ENCODE assay signal across 2 cellular contexts in the genomic region with DNA sequence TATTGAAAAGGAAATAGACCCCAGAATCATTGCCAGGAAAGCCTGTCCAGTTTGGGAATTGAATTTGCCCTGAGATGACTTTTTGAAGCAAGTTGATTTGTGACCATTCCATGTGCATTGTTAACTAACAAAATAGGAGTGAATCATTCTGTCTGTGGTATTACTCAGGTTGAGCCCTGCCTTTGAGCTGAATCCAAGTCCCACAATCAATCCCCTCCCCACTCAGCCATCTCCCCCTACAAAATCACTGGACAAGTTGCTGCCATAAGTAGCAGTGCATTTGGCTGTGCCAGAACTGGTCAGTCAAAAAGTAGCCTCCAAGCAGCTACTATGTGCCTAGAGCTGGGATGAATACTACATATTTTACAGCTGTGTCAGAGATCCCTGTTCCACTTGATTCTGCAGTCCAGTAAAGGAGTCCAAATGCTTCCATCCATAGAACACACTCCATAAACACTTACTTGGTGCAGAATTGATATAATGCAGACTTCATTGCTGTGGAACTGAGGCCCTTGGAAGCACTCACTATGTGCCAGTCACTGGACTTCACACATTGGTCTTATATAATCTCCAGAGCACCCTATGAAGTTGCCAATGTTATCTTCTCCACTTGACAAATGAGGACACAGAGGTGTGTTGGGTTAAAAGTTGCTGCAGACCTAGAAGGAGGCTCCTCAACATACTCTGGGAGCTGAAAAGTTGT.
TF ChIP-seq lines count a peak whose summit lies in the region.

No MANE protein-coding gene starts in this region.

TF ChIP-seq in SK-N-SH, 30 proteins besides CTCF, POLR2A, EP300 and RAD21 (continued from another document):
- TF ChIP-seq, protein P1, sequence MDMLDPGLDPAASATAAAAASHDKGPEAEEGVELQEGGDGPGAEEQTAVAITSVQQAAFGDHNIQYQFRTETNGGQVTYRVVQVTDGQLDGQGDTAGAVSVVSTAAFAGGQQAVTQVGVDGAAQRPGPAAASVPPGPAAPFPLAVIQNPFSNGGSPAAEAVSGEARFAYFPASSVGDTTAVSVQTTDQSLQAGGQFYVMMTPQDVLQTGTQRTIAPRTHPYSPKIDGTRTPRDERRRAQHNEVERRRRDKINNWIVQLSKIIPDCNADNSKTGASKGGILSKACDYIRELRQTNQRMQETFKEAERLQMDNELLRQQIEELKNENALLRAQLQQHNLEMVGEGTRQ (IDR thresholded peaks at IDR 0.05; ENCODE audit: borderline replicate concordance, low read depth, low read length) = no peak
- TF ChIP-seq, protein P2, sequence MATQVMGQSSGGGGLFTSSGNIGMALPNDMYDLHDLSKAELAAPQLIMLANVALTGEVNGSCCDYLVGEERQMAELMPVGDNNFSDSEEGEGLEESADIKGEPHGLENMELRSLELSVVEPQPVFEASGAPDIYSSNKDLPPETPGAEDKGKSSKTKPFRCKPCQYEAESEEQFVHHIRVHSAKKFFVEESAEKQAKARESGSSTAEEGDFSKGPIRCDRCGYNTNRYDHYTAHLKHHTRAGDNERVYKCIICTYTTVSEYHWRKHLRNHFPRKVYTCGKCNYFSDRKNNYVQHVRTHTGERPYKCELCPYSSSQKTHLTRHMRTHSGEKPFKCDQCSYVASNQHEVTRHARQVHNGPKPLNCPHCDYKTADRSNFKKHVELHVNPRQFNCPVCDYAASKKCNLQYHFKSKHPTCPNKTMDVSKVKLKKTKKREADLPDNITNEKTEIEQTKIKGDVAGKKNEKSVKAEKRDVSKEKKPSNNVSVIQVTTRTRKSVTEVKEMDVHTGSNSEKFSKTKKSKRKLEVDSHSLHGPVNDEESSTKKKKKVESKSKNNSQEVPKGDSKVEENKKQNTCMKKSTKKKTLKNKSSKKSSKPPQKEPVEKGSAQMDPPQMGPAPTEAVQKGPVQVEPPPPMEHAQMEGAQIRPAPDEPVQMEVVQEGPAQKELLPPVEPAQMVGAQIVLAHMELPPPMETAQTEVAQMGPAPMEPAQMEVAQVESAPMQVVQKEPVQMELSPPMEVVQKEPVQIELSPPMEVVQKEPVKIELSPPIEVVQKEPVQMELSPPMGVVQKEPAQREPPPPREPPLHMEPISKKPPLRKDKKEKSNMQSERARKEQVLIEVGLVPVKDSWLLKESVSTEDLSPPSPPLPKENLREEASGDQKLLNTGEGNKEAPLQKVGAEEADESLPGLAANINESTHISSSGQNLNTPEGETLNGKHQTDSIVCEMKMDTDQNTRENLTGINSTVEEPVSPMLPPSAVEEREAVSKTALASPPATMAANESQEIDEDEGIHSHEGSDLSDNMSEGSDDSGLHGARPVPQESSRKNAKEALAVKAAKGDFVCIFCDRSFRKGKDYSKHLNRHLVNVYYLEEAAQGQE (IDR thresholded peaks at IDR 0.05; ENCODE audit: low read depth, low read length) = no peak
- peak; percentile 20; the same call in 1 of the 2 replicates for TF ChIP-seq JUND (IDR thresholded peaks at IDR 0.05)
- TF ChIP-seq NRF1 (IDR thresholded peaks at IDR 0.05; ENCODE audit: low read depth, low read length) = no peak
- TF ChIP-seq, protein P3, sequence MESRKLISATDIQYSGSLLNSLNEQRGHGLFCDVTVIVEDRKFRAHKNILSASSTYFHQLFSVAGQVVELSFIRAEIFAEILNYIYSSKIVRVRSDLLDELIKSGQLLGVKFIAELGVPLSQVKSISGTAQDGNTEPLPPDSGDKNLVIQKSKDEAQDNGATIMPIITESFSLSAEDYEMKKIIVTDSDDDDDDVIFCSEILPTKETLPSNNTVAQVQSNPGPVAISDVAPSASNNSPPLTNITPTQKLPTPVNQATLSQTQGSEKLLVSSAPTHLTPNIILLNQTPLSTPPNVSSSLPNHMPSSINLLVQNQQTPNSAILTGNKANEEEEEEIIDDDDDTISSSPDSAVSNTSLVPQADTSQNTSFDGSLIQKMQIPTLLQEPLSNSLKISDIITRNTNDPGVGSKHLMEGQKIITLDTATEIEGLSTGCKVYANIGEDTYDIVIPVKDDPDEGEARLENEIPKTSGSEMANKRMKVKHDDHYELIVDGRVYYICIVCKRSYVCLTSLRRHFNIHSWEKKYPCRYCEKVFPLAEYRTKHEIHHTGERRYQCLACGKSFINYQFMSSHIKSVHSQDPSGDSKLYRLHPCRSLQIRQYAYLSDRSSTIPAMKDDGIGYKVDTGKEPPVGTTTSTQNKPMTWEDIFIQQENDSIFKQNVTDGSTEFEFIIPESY (IDR thresholded peaks at IDR 0.05; ENCODE audit: borderline replicate concordance, low read depth) = no peak
- peak; percentile 46 for TF ChIP-seq NFIC (IDR thresholded peaks at IDR 0.05; ENCODE audit: borderline replicate concordance)
- TF ChIP-seq YY1 (IDR thresholded peaks at IDR 0.05; ENCODE audit: low read depth) = no peak
- TF ChIP-seq SIN3A (IDR thresholded peaks at IDR 0.05; ENCODE audit: borderline replicate concordance, low read depth, low read length) = no peak

TF ChIP-seq in SK-N-SH treated with all-trans-retinoic acid at 6 μM for 48 hours, 23 proteins besides CTCF, POLR2A, EP300 and RAD21 (continued from another document):
- TF ChIP-seq, protein P4, sequence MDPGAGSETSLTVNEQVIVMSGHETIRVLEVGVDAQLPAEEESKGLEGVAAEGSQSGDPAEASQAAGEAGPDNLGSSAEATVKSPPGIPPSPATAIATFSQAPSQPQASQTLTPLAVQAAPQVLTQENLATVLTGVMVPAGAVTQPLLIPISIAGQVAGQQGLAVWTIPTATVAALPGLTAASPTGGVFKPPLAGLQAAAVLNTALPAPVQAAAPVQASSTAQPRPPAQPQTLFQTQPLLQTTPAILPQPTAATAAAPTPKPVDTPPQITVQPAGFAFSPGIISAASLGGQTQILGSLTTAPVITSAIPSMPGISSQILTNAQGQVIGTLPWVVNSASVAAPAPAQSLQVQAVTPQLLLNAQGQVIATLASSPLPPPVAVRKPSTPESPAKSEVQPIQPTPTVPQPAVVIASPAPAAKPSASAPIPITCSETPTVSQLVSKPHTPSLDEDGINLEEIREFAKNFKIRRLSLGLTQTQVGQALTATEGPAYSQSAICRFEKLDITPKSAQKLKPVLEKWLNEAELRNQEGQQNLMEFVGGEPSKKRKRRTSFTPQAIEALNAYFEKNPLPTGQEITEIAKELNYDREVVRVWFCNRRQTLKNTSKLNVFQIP (CRISPR knock-in tag; IDR thresholded peaks at IDR 0.05; ENCODE audit: borderline replicate concordance, low read depth) = no peak
